Comparison of ENCODE assay signal across 12 cellular contexts in the genomic region with DNA sequence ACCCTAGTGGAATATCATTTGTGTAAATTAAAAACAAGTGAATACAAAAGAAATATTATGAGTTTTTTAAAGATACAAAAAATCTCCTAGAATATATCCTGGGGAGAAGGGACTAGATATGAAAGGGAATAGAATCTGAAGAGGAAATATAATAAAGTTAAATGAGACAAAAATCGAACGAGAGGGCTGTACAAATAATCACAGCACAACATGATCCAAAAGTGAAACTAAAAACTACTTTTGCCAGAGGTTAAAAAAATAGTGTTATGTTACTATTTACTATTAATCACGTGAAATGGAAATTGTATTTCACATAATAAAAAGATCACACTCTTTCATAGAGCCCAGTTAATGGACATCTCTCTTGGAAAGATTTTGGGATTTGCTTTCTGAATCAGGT. TPM values are rescaled to one million over a fixed set of nuclear protein-coding genes. Genes with fewer than 3 reads are reported as not detected.
DNase-seq lines count a peak whose midpoint lies in the region; ATAC-seq, FAIRE-seq and TF ChIP-seq lines count a peak whose summit lies in the region.
"Had no signal": no experiment of that assay in that cellular context is flagged by ENCODE, and none has a peak within 500 bp of the region (broad histone marks: within the 10 kb centered on the region; RNA-seq: fewer than 3 reads in every experiment).

No MANE protein-coding gene starts in this region.

- no peak overlapping the region for H3K23ac ChIP-seq in mesenchymal stem cell (ENCODE audit: low read length in 2 of 2)

- no peak overlapping the region for H3K18ac ChIP-seq in mesenchymal stem cell (ENCODE audit: low read depth in 1 of 2, low read length in 2 of 2)

- H3K9me3 ChIP-seq in BLaER1 (peaks cover 19% of the 10 kb centered on the region), mesenchymal stem cell (ENCODE audit: control insufficient read depth, low read length) (no peaks in the 10 kb centered on the region)
- H3K9me3 ChIP-seq: neutrophil had no signal

- H3K9me3 Mint-ChIP-seq in activated T-helper 2 cell treated with anti-CD3 and anti-CD28 coated beads, Interferon-gamma antibody, Interleukin-2, Interleukin-4, amounts not matched to agents 10 μg/mL and 5 μg/mL and 100 μg/mL, durations not matched to agents 14 hours and 24 hours and 36 hours, result no peaks in the 10 kb centered on the region
- peaks cover 6% of the 10 kb centered on the region for H3K9me3 Mint-ChIP-seq in progenitor cell of endocrine pancreas (ENCODE audit: low read depth)

- H3K27ac Mint-ChIP-seq in activated T-helper 2 cell treated with anti-CD3 and anti-CD28 coated beads, Interferon-gamma antibody, Interleukin-2, Interleukin-4, amounts not matched to agents 10 μg/mL and 5 μg/mL and 100 μg/mL, durations not matched to agents 14 hours and 24 hours and 36 hours, result no peak overlapping the region
- no peak overlapping the region for H3K27ac Mint-ChIP-seq in progenitor cell of endocrine pancreas

- H4K20me1 ChIP-seq in BLaER1, result no peaks in the 10 kb centered on the region

- no peak for DNase-seq in activated T-helper 2 cell treated with anti-CD3 and anti-CD28 coated beads, Interferon-gamma antibody, Interleukin-2, Interleukin-4, amounts not matched to agents 10 μg/mL and 5 μg/mL and 100 μg/mL, durations not matched to agents 14 hours and 24 hours and 36 hours (ENCODE audit: low spot score)
- DNase-seq in mesenchymal stem cell (no peak), progenitor cell of endocrine pancreas (ENCODE audit: low spot score, unreplicated experiment) (no peak), SK-N-DZ (ENCODE audit: low spot score) (no peak), SKM-1 treated with dmso at 0.1 percent for 144 hours (lab: John Stamatoyannopoulos, UW; ENCODE audit: unreplicated experiment) (no peak)
- DNase-seq: activated gamma-delta T cell, HCEC 1CT, kidney glomerular epithelial cell had no signal

- H2BK12ac ChIP-seq in mesenchymal stem cell (ENCODE audit: low read length in 2 of 2), result no peak overlapping the region

- H3K36me3 ChIP-seq in BLaER1 (no peaks in the 10 kb centered on the region), mesenchymal stem cell (ENCODE audit: control insufficient read depth in 1 of 2, insufficient read depth in 2 of 2, low read depth in 1 of 2, low read length in 2 of 2) (no peaks in the 10 kb centered on the region)
- H3K36me3 ChIP-seq: neutrophil had no signal

- H3K14ac ChIP-seq in mesenchymal stem cell (ENCODE audit: low read length in 2 of 2), result no peak overlapping the region

- peak overlapping the region; percentile 54 for H3K4me2 ChIP-seq in BLaER1
- no peak overlapping the region for H3K4me2 ChIP-seq in mesenchymal stem cell (ENCODE audit: low read length, poor library complexity, severe bottlenecking)

- no peak for TF ChIP-seq CTCF in progenitor cell of endocrine pancreas (IDR thresholded peaks at IDR 0.05; ENCODE audit: unreplicated experiment)

- no peak overlapping the region for H2BK15ac ChIP-seq in mesenchymal stem cell (ENCODE audit: low read depth, poor library complexity, severe bottlenecking)

- intact Hi-C loops in activated T-helper 2 cell treated with anti-CD3 and anti-CD28 coated beads, Interferon-gamma antibody, Interleukin-2, Interleukin-4, amounts not matched to agents 10 μg/mL and 5 μg/mL and 100 μg/mL, durations not matched to agents 14 hours and 24 hours and 36 hours (cut with micrococcal nuclease), result loop anchor here (2.0 kb wide), 1 partner anchor 29 kb away; a partner anchor contains a TSS

- no peaks in the 10 kb centered on the region for H3K79me1 ChIP-seq in mesenchymal stem cell (replicated peaks; ENCODE audit: low read length, poor library complexity, severe bottlenecking)

- H2BK5ac ChIP-seq in mesenchymal stem cell (ENCODE audit: low read depth, low read length, poor library complexity, severe bottlenecking), result no peak overlapping the region

- H3K4me1 ChIP-seq in BLaER1 (peaks cover 19% of the 10 kb centered on the region), mesenchymal stem cell (ENCODE audit: control insufficient read depth, insufficient read depth, low read depth, low read length) (no peaks in the 10 kb centered on the region)

- FAIRE-seq in G401.6 (lab: Jason Lieb, UNC), result peak; percentile 33

- H3K27me3 Mint-ChIP-seq in activated T-helper 2 cell treated with anti-CD3 and anti-CD28 coated beads, Interferon-gamma antibody, Interleukin-2, Interleukin-4, amounts not matched to agents 10 μg/mL and 5 μg/mL and 100 μg/mL, durations not matched to agents 14 hours and 24 hours and 36 hours (ENCODE audit: low read depth), result no peaks in the 10 kb centered on the region
- H3K27me3 Mint-ChIP-seq in progenitor cell of endocrine pancreas, result no peaks in the 10 kb centered on the region

- H3K4me3 ChIP-seq in BLaER1 (no peak overlapping the region; the same call in 1 of the 2 replicates), mesenchymal stem cell (ENCODE audit: insufficient read depth in 1 of 2, low read depth in 1 of 2, low read length in 2 of 2) (peak overlapping the region in 1 of 2 experiments; percentile 58)

- H3K4ac ChIP-seq in mesenchymal stem cell (ENCODE audit: low read depth in 1 of 2, low read length in 2 of 2), result no peak overlapping the region

- H4K8ac ChIP-seq in mesenchymal stem cell (ENCODE audit: low read length), result no peak overlapping the region

- H3K4me1 Mint-ChIP-seq in activated T-helper 2 cell treated with anti-CD3 and anti-CD28 coated beads, Interferon-gamma antibody, Interleukin-2, Interleukin-4, amounts not matched to agents 10 μg/mL and 5 μg/mL and 100 μg/mL, durations not matched to agents 14 hours and 24 hours and 36 hours (ENCODE audit: low read depth), result peaks cover 43% of the 10 kb centered on the region
- no peaks in the 10 kb centered on the region for H3K4me1 Mint-ChIP-seq in progenitor cell of endocrine pancreas (ENCODE audit: low read depth)

- H3K9ac ChIP-seq in BLaER1 (no peak overlapping the region), mesenchymal stem cell (ENCODE audit: low read length) (peak overlapping the region; percentile 85)

- no CpG with 5 or more reads among the region's 3 CpGs for WGBS in mesenchymal stem cell

- no peak overlapping the region for H2BK120ac ChIP-seq in mesenchymal stem cell (ENCODE audit: low read depth, low read length)

- H4K91ac ChIP-seq in mesenchymal stem cell (ENCODE audit: low read length), result no peak overlapping the region

- H3K27ac ChIP-seq in BLaER1 (no peak overlapping the region), mesenchymal stem cell (ENCODE audit: low read length, poor library complexity, severe bottlenecking) (no peak overlapping the region)
- H3K27ac ChIP-seq: neutrophil had no signal

- H3K27me3 ChIP-seq in BLaER1, result no peaks in the 10 kb centered on the region
- H3K27me3 ChIP-seq in mesenchymal stem cell (ENCODE audit: control insufficient read depth in 1 of 2, insufficient read depth in 1 of 2, low read length in 2 of 2), result no peaks in the 10 kb centered on the region
- H3K27me3 ChIP-seq: neutrophil had no signal

- ATAC-seq in GM18868 (IDR thresholded peaks at IDR 0.05; ENCODE audit: unreplicated experiment), result no peak

- H2AK5ac ChIP-seq in mesenchymal stem cell (ENCODE audit: low read length, severe bottlenecking), result no peak overlapping the region

- H2AFZ ChIP-seq in mesenchymal stem cell (ENCODE audit: low read depth, low read length), result no peak overlapping the region

- H3K36me3 Mint-ChIP-seq in activated T-helper 2 cell treated with anti-CD3 and anti-CD28 coated beads, Interferon-gamma antibody, Interleukin-2, Interleukin-4, amounts not matched to agents 10 μg/mL and 5 μg/mL and 100 μg/mL, durations not matched to agents 14 hours and 24 hours and 36 hours (ENCODE audit: low read depth), result no peaks in the 10 kb centered on the region
- no peaks in the 10 kb centered on the region for H3K36me3 Mint-ChIP-seq in progenitor cell of endocrine pancreas (ENCODE audit: insufficient read depth)

- peak overlapping the region; percentile 20 for H3K4me3 Mint-ChIP-seq in activated T-helper 2 cell treated with anti-CD3 and anti-CD28 coated beads, Interferon-gamma antibody, Interleukin-2, Interleukin-4, amounts not matched to agents 10 μg/mL and 5 μg/mL and 100 μg/mL, durations not matched to agents 14 hours and 24 hours and 36 hours (ENCODE audit: low read depth)
- H3K4me3 Mint-ChIP-seq in progenitor cell of endocrine pancreas (ENCODE audit: low read depth), result no peak overlapping the region

RNA-seq across cellular contexts. Expression of a gene that starts 28.6 kb away (rescaled TPM):
- total RNA-seq in activated T-helper 2 cell treated with anti-CD3 and anti-CD28 coated beads, Interferon-gamma antibody, Interleukin-2, Interleukin-4, amounts not matched to agents 10 μg/mL and 5 μg/mL and 100 μg/mL, durations not matched to agents 14 hours and 24 hours and 36 hours, result 94.7 and 95.1 TPM in 2 replicates
- 45.7 TPM for polyA plus RNA-seq in mesenchymal stem cell (2013, experiment 1 of 2)
- 46.2 TPM for polyA plus RNA-seq in mesenchymal stem cell (2013, experiment 2 of 2)
- 86.9 and 96.3 TPM in 2 replicates for total RNA-seq in progenitor cell of endocrine pancreas
- polyA plus RNA-seq in SK-N-DZ (2014; cell fraction: cytosol; rRNA removed), result 66.8 and 68.2 TPM in 2 replicates
- polyA plus RNA-seq in SK-N-DZ (2014; cell fraction: nucleus; rRNA removed), result 92.9 and 122 TPM in 2 replicates

RNA-seq across cellular contexts. Expression of a gene that starts 28.9 kb away (rescaled TPM):
- 16.7 and 20.7 TPM in 2 replicates for total RNA-seq in activated T-helper 2 cell treated with anti-CD3 and anti-CD28 coated beads, Interferon-gamma antibody, Interleukin-2, Interleukin-4, amounts not matched to agents 10 μg/mL and 5 μg/mL and 100 μg/mL, durations not matched to agents 14 hours and 24 hours and 36 hours
- polyA plus RNA-seq in mesenchymal stem cell (2013, experiment 1 of 2), result 5.9 TPM
- 6.1 TPM for polyA plus RNA-seq in mesenchymal stem cell (2013, experiment 2 of 2)
- 8.0 and 9.9 TPM in 2 replicates for total RNA-seq in progenitor cell of endocrine pancreas
- 3.6 and 3.7 TPM in 2 replicates for polyA plus RNA-seq in SK-N-DZ (2014; cell fraction: cytosol; rRNA removed)
- polyA plus RNA-seq in SK-N-DZ (2014; cell fraction: nucleus; rRNA removed), result 6.4 and 6.7 TPM in 2 replicates
